In genomic region chr3:123884258-123884831, GRCh38 we compare ENCODE assay signal across 8 cellular contexts. TPM values are rescaled to one million over a fixed set of nuclear protein-coding genes. Genes with fewer than 3 reads are reported as not detected.
A peak's percentile ranks its signal among the peaks of the same experiment; 100 is the strongest.
DNase-seq lines count a peak whose midpoint lies in the region; ATAC-seq and TF ChIP-seq lines count a peak whose summit lies in the region.

TSS of gene MYLK (minus strand) at chr3:123884332. CDS start at chr3:123793841, 90,491 bp downstream.

- TF ChIP-seq POLR2A in upper lobe of left lung (IDR thresholded peaks at IDR 0.05), result no peak

- ATAC-seq in HG02938 (IDR thresholded peaks at IDR 0.05; ENCODE audit: unreplicated experiment), result peak; percentile 70
- ATAC-seq in upper lobe of left lung (ENCODE audit: low FRiP score in 2 of 2), result peak; percentile 89 to 90

- TF ChIP-seq CTCF in nephron progenitor cell (IDR thresholded peaks at IDR 0.05), result no peak
- no peak for TF ChIP-seq CTCF in upper lobe of left lung (IDR thresholded peaks at IDR 0.05)

- peaks cover 0 to 14% (median 8%) of the 10 kb centered on the region in 4 donors for H3K4me1 ChIP-seq in upper lobe of left lung

- H3K36me3 Mint-ChIP-seq in activated CD4-positive, alpha-beta T cell treated with anti-CD3 and anti-CD28 coated beads, Interleukin-2, amount 10 ng/mL, durations not matched to agents 24 days and 14 days (ENCODE audit: low read depth), result no peaks in the 10 kb centered on the region
- no peaks in the 10 kb centered on the region for H3K36me3 Mint-ChIP-seq in nephron progenitor cell (ENCODE audit: low read depth)

- intact Hi-C loops in activated CD4-positive, alpha-beta T cell treated with anti-CD3 and anti-CD28 coated beads, Interleukin-2, amount 10 ng/mL, durations not matched to agents 24 days and 14 days (cut with micrococcal nuclease), result loop anchor here (5.0 kb wide), 1 partner anchor 297 kb away; the partner anchor contains the start of gene HACD2

- 2 to 10% methylated on average over 2 to 15 of the region's 58 CpGs for WGBS in upper lobe of left lung, 2 donors

- H3K4me3 ChIP-seq in upper lobe of left lung, result peak within 1 kb of the TSS; percentile 25 to 53 (median 46)

- H3K27ac Mint-ChIP-seq in activated CD4-positive, alpha-beta T cell treated with anti-CD3 and anti-CD28 coated beads, Interleukin-2, amount 10 ng/mL, durations not matched to agents 24 days and 14 days, result no peak within 1 kb of the TSS
- no peak within 1 kb of the TSS for H3K27ac Mint-ChIP-seq in nephron progenitor cell

- peaks cover 16% of the 10 kb centered on the region for H3K4me1 Mint-ChIP-seq in activated CD4-positive, alpha-beta T cell treated with anti-CD3 and anti-CD28 coated beads, Interleukin-2, amount 10 ng/mL, durations not matched to agents 24 days and 14 days
- peaks cover 15% of the 10 kb centered on the region for H3K4me1 Mint-ChIP-seq in nephron progenitor cell

- no peak within 1 kb of the TSS for H3K27ac ChIP-seq in upper lobe of left lung

- H3K27me3 Mint-ChIP-seq in activated CD4-positive, alpha-beta T cell treated with anti-CD3 and anti-CD28 coated beads, Interleukin-2, amount 10 ng/mL, durations not matched to agents 24 days and 14 days, result peaks cover 58% of the 10 kb centered on the region
- peaks cover 33% of the 10 kb centered on the region for H3K27me3 Mint-ChIP-seq in nephron progenitor cell (ENCODE audit: low read depth, poor library complexity)

- H3K9me3 ChIP-seq in upper lobe of left lung, result no peaks in the 10 kb centered on the region

- no peaks in the 10 kb centered on the region for H3K9me3 Mint-ChIP-seq in activated CD4-positive, alpha-beta T cell treated with anti-CD3 and anti-CD28 coated beads, Interleukin-2, amount 10 ng/mL, durations not matched to agents 24 days and 14 days
- peaks cover 19% of the 10 kb centered on the region for H3K9me3 Mint-ChIP-seq in nephron progenitor cell

- H3K4me3 Mint-ChIP-seq in activated CD4-positive, alpha-beta T cell treated with anti-CD3 and anti-CD28 coated beads, Interleukin-2, amount 10 ng/mL, durations not matched to agents 24 days and 14 days, result peak within 1 kb of the TSS; percentile 83
- H3K4me3 Mint-ChIP-seq in nephron progenitor cell, result peak within 1 kb of the TSS; percentile 82

- DNase-seq in activated CD4-positive, alpha-beta T cell treated with anti-CD3 and anti-CD28 coated beads, Interleukin-2, amount 10 ng/mL, durations not matched to agents 24 days and 14 days, result peak; percentile 87
- DNase-seq in activated CD4-positive, alpha-beta T cell treated with anti-CD3 and anti-CD28 coated beads, Interleukin-2, amount 50 U/mL, for 4 hours, result no peak
- DNase-seq in NCI-H226 (peak; percentile 86), foreskin melanocyte (peak; percentile 70), nephron progenitor cell (peak; percentile 99), upper lobe of left lung (peak; percentile 86 to 88)
- DNase-seq in activated CD8-positive, alpha-beta memory T cell treated with anti-CD3 and anti-CD28 coated beads, Interleukin-2, amount 50 U/mL, for 48 hours, result peak; percentile 75

- no peak for TF ChIP-seq EP300 in upper lobe of left lung (IDR thresholded peaks at IDR 0.05)

- H3K27me3 ChIP-seq in upper lobe of left lung, result peaks cover 0 to 3% (median 0%) of the 10 kb centered on the region in 4 donors

- H3K36me3 ChIP-seq in upper lobe of left lung, result no peaks in the 10 kb centered on the region

RNA-seq across cellular contexts. Expression of gene MYLK, which starts in this region (rescaled TPM):
- total RNA-seq in activated CD4-positive, alpha-beta T cell treated with anti-CD3 and anti-CD28 coated beads, Interleukin-2, amount 10 ng/mL, durations not matched to agents 24 days and 14 days, result 0.21 and 0.26 TPM in 2 replicates
- 100 to 1,000 TPM; 105 to 378 (median 160) TPM for total RNA-seq in upper lobe of left lung

Comparison
In these comparisons a context has a peak if more than half of its experiments do, and no peak if none do; other contexts are left out.
1. RNA of gene MYLK (total RNA-seq): 105 to 378 TPM in upper lobe of left lung; 0.21 to 0.26 TPM in activated CD4-positive, alpha-beta T cell treated with anti-CD3 and anti-CD28 coated beads, Interleukin-2, amount 10 ng/mL, durations not matched to agents 24 days and 14 days; every median in the first group is over 10 times any median in the second.
2. Peak in DNase-seq in activated CD4-positive, alpha-beta T cell treated with anti-CD3 and anti-CD28 coated beads, Interleukin-2, amount 10 ng/mL, durations not matched to agents 24 days and 14 days; RNA of the gene not detected or under 1 TPM.
3. DNase-seq: peak in NCI-H226 (single experiment), activated CD8-positive, alpha-beta memory T cell treated with anti-CD3 and anti-CD28 coated beads, Interleukin-2, amount 50 U/mL, for 48 hours (single experiment), foreskin melanocyte (single experiment), nephron progenitor cell (single experiment) and upper lobe of left lung (2 of 2); none in activated CD4-positive, alpha-beta T cell treated with anti-CD3 and anti-CD28 coated beads, Interleukin-2, amount 50 U/mL, for 4 hours (0 of 2).